In genomic region chr19:45632468-45633196, GRCh38 we compare ENCODE assay signal across 8 cellular contexts. TPM values are rescaled to one million over a fixed set of nuclear protein-coding genes. Genes with fewer than 3 reads are reported as not detected.
DNase-seq lines count a peak whose midpoint lies in the region; ATAC-seq and TF ChIP-seq lines count a peak whose summit lies in the region.

No MANE protein-coding gene starts in this region.

- intact Hi-C loops in mammary epithelial cell (cut with micrococcal nuclease): loop anchor here (1.0 kb wide), 1 partner anchor 9 kb away; no protein-coding TSS in a partner anchor

- in situ Hi-C loops in mammary epithelial cell (cut with MboI; ENCODE audit: low sequenced_read_pairs in 2 of 2): no loop called here

- ATAC-seq in T-helper 17 cell (peak; percentile 39), GM18502 (IDR thresholded peaks at IDR 0.05; ENCODE audit: poor library complexity, unreplicated experiment) (no peak)

- H3K27me3 ChIP-seq in mammary epithelial cell (ENCODE audit: insufficient read depth, low read length): no peaks in the 10 kb centered on the region

- peaks cover 7% of the 10 kb centered on the region for H3K36me3 ChIP-seq in mammary epithelial cell (ENCODE audit: insufficient read depth, low read length)

- dilution Hi-C loops in mammary epithelial cell (cut with HindIII; ENCODE audit: low sequenced_read_pairs): no loop called here

- H2AFZ ChIP-seq in mammary epithelial cell (ENCODE audit: low read depth, low read length): peak overlapping the region; percentile 7

- H3K27me3 Mint-ChIP-seq in T-helper 17 cell: no peaks in the 10 kb centered on the region

- H3K4me3 ChIP-seq in mammary epithelial cell (replicated peaks in 1 of 3; ENCODE audit: insufficient read depth in 1 of 3, low read depth in 2 of 3, low read length in 3 of 3): no peak overlapping the region

- BruUV-seq in mammary epithelial cell (replicated peaks; lab: Mats Ljungman, UMichigan): no TSS peak

- H3K4me3 Mint-ChIP-seq in T-helper 17 cell: no peak overlapping the region

- CTCF ChIA-PET in mammary epithelial cell (lab: Charles Lee; ENCODE audit: low non-redundant PET): no interaction called here

- H4K20me1 ChIP-seq in mammary epithelial cell (ENCODE audit: insufficient read depth, low read length): no peaks in the 10 kb centered on the region

- 69% methylated on average over 5 of the region's 27 CpGs for WGBS in mammary epithelial cell (ENCODE audit: low coverage, missing lambda C conversion rate)

- H3K27ac Mint-ChIP-seq in T-helper 17 cell: no peak overlapping the region

- H3K36me3 Mint-ChIP-seq in T-helper 17 cell (ENCODE audit: low read depth): no peaks in the 10 kb centered on the region

- H3K4me1 ChIP-seq in mammary epithelial cell (ENCODE audit: insufficient read depth, low read length): peaks cover 28% of the 10 kb centered on the region

- peak overlapping the region; percentile 32 for H3K4me2 ChIP-seq in mammary epithelial cell (ENCODE audit: insufficient read depth, low read depth, low read length)

- DNase-seq in HT1080 (ENCODE audit: low read depth): peak; percentile 74
- peak in 2 of 3 donors; percentile 24 to 34 for DNase-seq in T-helper 17 cell
- peak; percentile 98 for DNase-seq in mammary epithelial cell
- DNase-seq in islet precursor cell: peak; percentile 95
- DNase-seq in stimulated activated CD8-positive, alpha-beta memory T cell treated with anti-CD3 and anti-CD28 coated beads, Interleukin-2, amount 100 ng/mL, for 48 hours (ENCODE audit: low read depth in 2 of 2): peak; percentile 48 to 49
- DNase-seq in kidney glomerular epithelial cell (lab: John Stamatoyannopoulos, UW): no peak

- H3K9me3 ChIP-seq in T-helper 17 cell (ENCODE audit: control insufficient read depth, low read length, poor library complexity, severe bottlenecking): no peaks in the 10 kb centered on the region
- H3K9me3 ChIP-seq in mammary epithelial cell (replicated peaks; ENCODE audit: insufficient read depth, low read length): no peaks in the 10 kb centered on the region

- peak overlapping the region; percentile 72 for H3K9ac ChIP-seq in mammary epithelial cell (ENCODE audit: insufficient read depth, low read length)

- TF ChIP-seq CTCF in C4-2B (conservative IDR thresholded peaks at IDR 0.05) (no peak), mammary epithelial cell (conservative IDR thresholded peaks at IDR 0.05 in 1 of 2, IDR thresholded peaks at IDR 0.05 in 1 of 2; ENCODE audit: extremely low read depth in 1 of 2, insufficient read depth in 1 of 2, low read depth in 1 of 2, low read length in 2 of 2) (no peak)

- peak overlapping the region; percentile 10; the same call in 1 of the 2 replicates for H3K27ac ChIP-seq in C4-2B
- H3K27ac ChIP-seq in mammary epithelial cell (ENCODE audit: insufficient read depth, low read depth, low read length): peak overlapping the region; percentile 97

- H3K79me2 ChIP-seq in mammary epithelial cell (ENCODE audit: insufficient read depth, low read length): no peaks in the 10 kb centered on the region

- no peaks in the 10 kb centered on the region for H3K4me1 Mint-ChIP-seq in T-helper 17 cell

RNA-seq across cellular contexts. Expression of gene EML2, which starts 6.6 kb away (rescaled TPM):
- 18.8 and 28.4 TPM in 2 replicates for total RNA-seq in HT1080 (2014; rRNA removed; shearing (Covaris generic))
- 30.7 and 32.6 TPM in 2 replicates for polyA plus RNA-seq in HT1080 (2015; cell fraction: cytosol; rRNA removed)
- 102 and 116 TPM in 2 replicates for polyA plus RNA-seq in HT1080 (2015; cell fraction: nucleus; rRNA removed)
- total RNA-seq in T-helper 17 cell (10 to 100 TPM; 58.1 to 61.2 TPM), mammary epithelial cell (10 to 100 TPM; 55.8 to 98.2 TPM)
- polyA plus RNA-seq in mammary epithelial cell: 35.4 TPM
- polyA minus RNA-seq in mammary epithelial cell: 63.1 TPM

RNA-seq across cellular contexts. Expression of gene GPR4, which starts 30.6 kb away (rescaled TPM):
- total RNA-seq in HT1080 (2014; rRNA removed; shearing (Covaris generic)): 0.03 and 0.10 TPM in 2 replicates
- 0.21 and 0.53 TPM in 2 replicates for polyA plus RNA-seq in HT1080 (2015; cell fraction: cytosol; rRNA removed)
- polyA plus RNA-seq in HT1080 (2015; cell fraction: nucleus; rRNA removed): 0.18 and 0.88 TPM in 2 replicates
- total RNA-seq in T-helper 17 cell (not detected), mammary epithelial cell (not detected)
- 0.02 TPM for polyA plus RNA-seq in mammary epithelial cell
- not detected for polyA minus RNA-seq in mammary epithelial cell

RNA-seq across cellular contexts. Expression of gene GIPR, which starts 35.4 kb away (rescaled TPM):
- total RNA-seq in HT1080 (2014; rRNA removed; shearing (Covaris generic)): 0.07 and 0.23 TPM in 2 replicates
- not detected in 2 replicates for polyA plus RNA-seq in HT1080 (2015; cell fraction: cytosol; rRNA removed)
- 2.0 and 2.6 TPM in 2 replicates for polyA plus RNA-seq in HT1080 (2015; cell fraction: nucleus; rRNA removed)
- total RNA-seq in T-helper 17 cell (1 to 10 TPM; 2.3 to 4.6 TPM), mammary epithelial cell (1 to 10 TPM; 1.3 to 1.4 TPM)
- polyA plus RNA-seq in mammary epithelial cell: 0.60 TPM
- polyA minus RNA-seq in mammary epithelial cell: 9.4 TPM

RNA-seq across cellular contexts. Expression of gene OPA3, which starts 48.0 kb away (rescaled TPM):
- total RNA-seq in HT1080 (2014; rRNA removed; shearing (Covaris generic)): 12.4 and 14.3 TPM in 2 replicates
- polyA plus RNA-seq in HT1080 (2015; cell fraction: cytosol; rRNA removed): 10.7 and 14.2 TPM in 2 replicates
- polyA plus RNA-seq in HT1080 (2015; cell fraction: nucleus; rRNA removed): 8.8 and 10.3 TPM in 2 replicates
- total RNA-seq in T-helper 17 cell (1 to 10 TPM; 8.3 to 9.4 TPM), mammary epithelial cell (10 to 100 TPM; 13.7 to 17.4 TPM)
- polyA plus RNA-seq in mammary epithelial cell: 20.3 TPM
- 22.0 TPM for polyA minus RNA-seq in mammary epithelial cell

RNA-seq across cellular contexts. Expression of gene SNRPD2, which starts 59.1 kb away (rescaled TPM):
- total RNA-seq in HT1080 (2014; rRNA removed; shearing (Covaris generic)): 612 and 1,194 TPM in 2 replicates
- polyA plus RNA-seq in HT1080 (2015; cell fraction: cytosol; rRNA removed): 503 and 522 TPM in 2 replicates
- 165 and 192 TPM in 2 replicates for polyA plus RNA-seq in HT1080 (2015; cell fraction: nucleus; rRNA removed)
- 100 to 1,000 TPM; 333 to 339 TPM for total RNA-seq in T-helper 17 cell
- total RNA-seq in mammary epithelial cell: 100 to 1,000 TPM; 136 to 412 TPM
- polyA plus RNA-seq in mammary epithelial cell: 618 TPM
- 223 TPM for polyA minus RNA-seq in mammary epithelial cell
